ENCODE assay signal across 8 cellular contexts in genomic region chr1:161225534-161226319, GRCh38. TPM values are rescaled to one million over a fixed set of nuclear protein-coding genes. Genes with fewer than 3 reads are reported as not detected.
A peak's percentile ranks its signal among the peaks of the same experiment; 100 is the strongest.
DNase-seq lines count a peak whose midpoint lies in the region; ATAC-seq and TF ChIP-seq lines count a peak whose summit lies in the region.

TOMM40L (plus strand) TSS chr1:161226060; CDS start chr1:161226490, 430 bp downstream.

- H3K27ac ChIP-seq in osteoblast (ENCODE audit: low read depth, low read length) (peak within 1 kb of the TSS; percentile 66), thymus (ENCODE audit: low read depth) (peak within 1 kb of the TSS; percentile 72)

- H3K27me3 ChIP-seq in osteoblast (ENCODE audit: insufficient read depth, low read length) (no peaks in the 10 kb centered on the region), thymus (ENCODE audit: control insufficient read depth, insufficient read depth) (no peaks in the 10 kb centered on the region)

- H3K4me3 ChIP-seq in GM12864 (ENCODE audit: low read depth, low read length) (peak within 1 kb of the TSS; percentile 64), osteoblast (ENCODE audit: insufficient read depth, low read length) (peak within 1 kb of the TSS; percentile 96), thymus (ENCODE audit: low read length) (peak within 1 kb of the TSS; percentile 68)

- 6% methylated on average over 16 of the region's 16 CpGs for WGBS in thymus

- DNase-seq in GM12864 (ENCODE audit: low read depth) (peak; percentile 99), NCI-H1092 (lab: John Stamatoyannopoulos, UW) (peak; percentile 97), glutamatergic neuron (peak; percentile 85), osteoblast (ENCODE audit: insufficient read length, low spot score, missing footprints) (peak; percentile 94)
- peak; percentile 88 for DNase-seq in activated naive CD8-positive, alpha-beta T cell treated with anti-CD3 and anti-CD28 coated beads for 36 hours

- H3K27me3 Mint-ChIP-seq in activated naive CD8-positive, alpha-beta T cell treated with anti-CD3 and anti-CD28 coated beads for 36 hours, result no peaks in the 10 kb centered on the region
- peaks cover 2% of the 10 kb centered on the region for H3K27me3 Mint-ChIP-seq in glutamatergic neuron (ENCODE audit: unreplicated experiment)

- H3K27ac Mint-ChIP-seq in activated naive CD8-positive, alpha-beta T cell treated with anti-CD3 and anti-CD28 coated beads for 36 hours, result peak within 1 kb of the TSS; percentile 96
- peak within 1 kb of the TSS; percentile 98 for H3K27ac Mint-ChIP-seq in glutamatergic neuron (ENCODE audit: unreplicated experiment)

- H3K4me1 ChIP-seq in osteoblast (ENCODE audit: insufficient read depth, low read length) (peaks cover 17% of the 10 kb centered on the region), thymus (ENCODE audit: control insufficient read depth, insufficient read depth, low read length) (peaks cover 8% of the 10 kb centered on the region)

- H3K4me2 ChIP-seq in osteoblast (ENCODE audit: insufficient read depth, low read length), result peak within 1 kb of the TSS; percentile 96

- no peaks in the 10 kb centered on the region for H4K20me1 ChIP-seq in osteoblast (ENCODE audit: insufficient read depth, low read length)

- TF ChIP-seq CTCF in GM12864 (IDR thresholded peaks at IDR 0.05; ENCODE audit: low read depth, low read length, missing control alignments) (peak; percentile 70), glutamatergic neuron (IDR thresholded peaks at IDR 0.05; ENCODE audit: partially characterized antibody, unreplicated experiment) (peak; percentile 14), osteoblast (IDR thresholded peaks at IDR 0.05; ENCODE audit: extremely low read depth, low read depth, low read length) (peak; percentile 78)

- H3K79me2 ChIP-seq in osteoblast (ENCODE audit: insufficient read depth, low read length), result peaks cover 12% of the 10 kb centered on the region

- H3K36me3 ChIP-seq in osteoblast (ENCODE audit: insufficient read depth, low read length) (peaks cover 21% of the 10 kb centered on the region), thymus (ENCODE audit: control insufficient read depth, insufficient read depth) (peaks cover 23% of the 10 kb centered on the region)

- H3K4me1 Mint-ChIP-seq in activated naive CD8-positive, alpha-beta T cell treated with anti-CD3 and anti-CD28 coated beads for 36 hours, result peaks cover 35% of the 10 kb centered on the region
- peaks cover 7% of the 10 kb centered on the region for H3K4me1 Mint-ChIP-seq in glutamatergic neuron (ENCODE audit: low read depth, unreplicated experiment)

- H3K9me3 Mint-ChIP-seq in activated naive CD8-positive, alpha-beta T cell treated with anti-CD3 and anti-CD28 coated beads for 36 hours, result no peaks in the 10 kb centered on the region
- no peaks in the 10 kb centered on the region for H3K9me3 Mint-ChIP-seq in glutamatergic neuron (ENCODE audit: unreplicated experiment)

- H3K9me3 ChIP-seq in osteoblast (ENCODE audit: low read depth, low read length), result no peaks in the 10 kb centered on the region
- H3K9me3 ChIP-seq in thymus (ENCODE audit: control insufficient read depth), result no peaks in the 10 kb centered on the region

- peak within 1 kb of the TSS; percentile 95 for H3K4me3 Mint-ChIP-seq in activated naive CD8-positive, alpha-beta T cell treated with anti-CD3 and anti-CD28 coated beads for 36 hours
- H3K4me3 Mint-ChIP-seq in glutamatergic neuron (ENCODE audit: unreplicated experiment), result peak within 1 kb of the TSS; percentile 98

- peaks cover 13% of the 10 kb centered on the region for H3K36me3 Mint-ChIP-seq in activated naive CD8-positive, alpha-beta T cell treated with anti-CD3 and anti-CD28 coated beads for 36 hours
- no peaks in the 10 kb centered on the region for H3K36me3 Mint-ChIP-seq in glutamatergic neuron (ENCODE audit: unreplicated experiment)

- ATAC-seq in HG02610 (IDR thresholded peaks at IDR 0.05; ENCODE audit: unreplicated experiment) (peak; percentile 96), SK-N-SH treated with all-trans-retinoic acid at 6 μM for 48 hours (peak; percentile 97)

- peak within 1 kb of the TSS; percentile 99 for H2AFZ ChIP-seq in osteoblast (ENCODE audit: low read length)

TF ChIP-seq in SK-N-SH treated with all-trans-retinoic acid at 6 μM for 48 hours, 23 proteins besides CTCF, POLR2A, EP300 and RAD21:
- TF ChIP-seq POU6F1 (CRISPR knock-in tag; IDR thresholded peaks at IDR 0.05; ENCODE audit: borderline replicate concordance, low read depth) (no peak), PPARA (CRISPR knock-in tag; IDR thresholded peaks at IDR 0.05; ENCODE audit: borderline replicate concordance) (no peak), SNAI2 (CRISPR knock-in tag; IDR thresholded peaks at IDR 0.05) (no peak), ZNF70 (CRISPR knock-in tag; IDR thresholded peaks at IDR 0.05) (no peak), ZFP30 (CRISPR knock-in tag; IDR thresholded peaks at IDR 0.05) (no peak), ZFP3 (CRISPR knock-in tag; IDR thresholded peaks at IDR 0.05) (no peak), ZC3H10 (CRISPR knock-in tag; IDR thresholded peaks at IDR 0.05) (peak; percentile 14; the same call in 1 of the 2 replicates), TCF4 (CRISPR knock-in tag; IDR thresholded peaks at IDR 0.05; ENCODE audit: borderline replicate concordance) (no peak), RARB (CRISPR knock-in tag; IDR thresholded peaks at IDR 0.05) (0 out of 2 replicates have a peak, but pooled peaks have one; percentile 1)
- TF ChIP-seq, protein P1, sequence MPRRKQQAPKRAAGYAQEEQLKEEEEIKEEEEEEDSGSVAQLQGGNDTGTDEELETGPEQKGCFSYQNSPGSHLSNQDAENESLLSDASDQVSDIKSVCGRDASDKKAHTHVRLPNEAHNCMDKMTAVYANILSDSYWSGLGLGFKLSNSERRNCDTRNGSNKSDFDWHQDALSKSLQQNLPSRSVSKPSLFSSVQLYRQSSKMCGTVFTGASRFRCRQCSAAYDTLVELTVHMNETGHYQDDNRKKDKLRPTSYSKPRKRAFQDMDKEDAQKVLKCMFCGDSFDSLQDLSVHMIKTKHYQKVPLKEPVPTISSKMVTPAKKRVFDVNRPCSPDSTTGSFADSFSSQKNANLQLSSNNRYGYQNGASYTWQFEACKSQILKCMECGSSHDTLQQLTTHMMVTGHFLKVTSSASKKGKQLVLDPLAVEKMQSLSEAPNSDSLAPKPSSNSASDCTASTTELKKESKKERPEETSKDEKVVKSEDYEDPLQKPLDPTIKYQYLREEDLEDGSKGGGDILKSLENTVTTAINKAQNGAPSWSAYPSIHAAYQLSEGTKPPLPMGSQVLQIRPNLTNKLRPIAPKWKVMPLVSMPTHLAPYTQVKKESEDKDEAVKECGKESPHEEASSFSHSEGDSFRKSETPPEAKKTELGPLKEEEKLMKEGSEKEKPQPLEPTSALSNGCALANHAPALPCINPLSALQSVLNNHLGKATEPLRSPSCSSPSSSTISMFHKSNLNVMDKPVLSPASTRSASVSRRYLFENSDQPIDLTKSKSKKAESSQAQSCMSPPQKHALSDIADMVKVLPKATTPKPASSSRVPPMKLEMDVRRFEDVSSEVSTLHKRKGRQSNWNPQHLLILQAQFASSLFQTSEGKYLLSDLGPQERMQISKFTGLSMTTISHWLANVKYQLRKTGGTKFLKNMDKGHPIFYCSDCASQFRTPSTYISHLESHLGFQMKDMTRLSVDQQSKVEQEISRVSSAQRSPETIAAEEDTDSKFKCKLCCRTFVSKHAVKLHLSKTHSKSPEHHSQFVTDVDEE (CRISPR knock-in tag; IDR thresholded peaks at IDR 0.05), result peak; percentile 35; the same call in 1 of the 2 replicates

RNA-seq across cellular contexts. Expression of gene TOMM40L, which starts in this region (rescaled TPM):
- 10 to 100 TPM; 26.3 to 26.4 TPM for total RNA-seq in activated naive CD8-positive, alpha-beta T cell treated with anti-CD3 and anti-CD28 coated beads for 36 hours
- 20.7 TPM for total RNA-seq in glutamatergic neuron (ENCODE audit: unreplicated experiment)
- total RNA-seq in osteoblast, result 6.5 and 8.8 TPM in 2 replicates
- polyA plus RNA-seq in thymus, result 9.1 TPM

Comparison
In these comparisons a context has a peak if more than half of its experiments do, and no peak if none do; other contexts are left out.
1. Peak in every context shown above with its lines: DNase-seq, ATAC-seq, H3K4me3 ChIP-seq and H3K27ac ChIP-seq.
2. CTCF ChIP-seq: peak in every context shown above with its lines; median percentile 78 in osteoblast; 70 in GM12864; 14 in glutamatergic neuron.